ENCODE assay signal across 10 cellular contexts in the genomic region with DNA sequence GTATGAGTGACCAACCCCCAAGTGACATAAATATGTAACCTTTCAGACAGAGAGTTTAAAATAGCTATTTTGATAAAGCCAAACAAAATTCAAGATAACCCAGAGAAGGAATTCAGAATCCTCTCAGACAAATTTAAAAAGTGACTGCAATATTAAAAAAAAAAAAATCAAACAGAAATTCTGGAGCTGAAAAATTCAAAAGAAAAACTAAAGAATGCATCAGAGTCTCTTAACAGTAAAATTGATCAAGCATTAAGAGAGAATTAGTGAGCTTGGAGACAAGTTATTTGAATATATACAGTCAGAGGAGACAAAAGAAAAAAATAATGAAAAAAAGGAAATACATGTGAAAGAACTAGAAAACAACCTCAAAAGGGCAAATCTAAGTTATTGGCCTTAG. TPM values are rescaled to one million over a fixed set of nuclear protein-coding genes. Genes with fewer than 3 reads are reported as not detected.
"Had no signal": no experiment of that assay in that cellular context is flagged by ENCODE, and none has a peak within 500 bp of the region (broad histone marks: within the 10 kb centered on the region; RNA-seq: fewer than 3 reads in every experiment).

No MANE protein-coding gene starts in this region.

- DNase-seq: IMR-90, KBM-7, KG1 had no signal

- H3K4me2 ChIP-seq: KMS-11 had no signal

- H3K9ac ChIP-seq: KMS-11 had no signal

- FAIRE-seq: HTR-8/SVneo, K562 had no signal

- H3K4me3 ChIP-seq: K562 had no signal

- ATAC-seq: K562 had no signal

- H3K27ac ChIP-seq: HL-60, KMS-11 had no signal

RNA-seq across cellular contexts. Expression of a gene that starts 53.1 kb away (rescaled TPM):
- total RNA-seq: HT-29, HT1080, IMR-90, K562 had no signal
- polyA plus RNA-seq: IgD-negative memory B cell, IMR-90, K562 had no signal

RNA-seq across cellular contexts. Expression of a gene that starts 53.7 kb away (rescaled TPM):
- total RNA-seq: HT-29, HT1080, IMR-90, K562 had no signal
- polyA plus RNA-seq: IgD-negative memory B cell, IMR-90, K562 had no signal
